17 cellular contexts compared by ENCODE assay signal in genomic region chr2:235747001-235747867, GRCh38.
DNase-seq lines count a peak whose midpoint lies in the region; ATAC-seq and TF ChIP-seq lines count a peak whose summit lies in the region.
"Had no signal": no experiment of that assay in that cellular context is flagged by ENCODE, and none has a peak within 500 bp of the region (broad histone marks: within the 10 kb centered on the region; RNA-seq: fewer than 3 reads in every experiment).

No MANE protein-coding gene starts in this region.

- H3K9me1 ChIP-seq in IMR-90 (ENCODE audit: insufficient read depth, low read length) = 0 out of 2 replicates have a peak, but pooled peaks cover 4% of the 10 kb centered on the region

- H3K9ac ChIP-seq in IMR-90 (ENCODE audit: low read depth, low read length) (no peak overlapping the region), mammary epithelial cell (ENCODE audit: insufficient read depth, low read length) (no peak overlapping the region)
- H3K9ac ChIP-seq: GM23248 had no signal

- H3K14ac ChIP-seq in IMR-90 (replicated peaks; ENCODE audit: low read depth, low read length) = no peak overlapping the region

- POLR2A ChIA-PET in IMR-90 (lab: Charles Lee; ENCODE audit: unreplicated experiment) = no interaction called here

- CTCF ChIA-PET in IMR-90 (lab: Yijun Ruan, JAX) = interaction anchor here (1.2 to 1.3 kb wide), 7 partner anchors 9 to 154 kb away, joined by 3 to 9 read pairs (median 5); no protein-coding TSS in a partner anchor
- CTCF ChIA-PET in mammary epithelial cell (lab: Charles Lee; ENCODE audit: low non-redundant PET) = no interaction called here

- H3K4ac ChIP-seq in IMR-90 (ENCODE audit: low read depth, low read length) = no peak overlapping the region

- no peak overlapping the region for H4K91ac ChIP-seq in IMR-90 (ENCODE audit: insufficient read depth, low read depth, low read length)

- H2BK5ac ChIP-seq in IMR-90 (ENCODE audit: low read depth, low read length, poor library complexity, severe bottlenecking) = no peak overlapping the region

- H3K18ac ChIP-seq in IMR-90 (ENCODE audit: low read depth, low read length) = no peak overlapping the region

- H3K56ac ChIP-seq in IMR-90 (ENCODE audit: extremely low read depth, insufficient read depth, low read length) = no peak overlapping the region

- TF ChIP-seq POLR2A in IMR-90 (IDR thresholded peaks at IDR 0.05; ENCODE audit: low read depth, low read length) = no peak
- no peak for TF ChIP-seq POLR2A in sigmoid colon (IDR thresholded peaks at IDR 0.05)

- BruUV-seq in IMR-90 (replicated peaks; lab: Mats Ljungman, UMichigan) (no TSS peak), mammary epithelial cell (replicated peaks; lab: Mats Ljungman, UMichigan) (no TSS peak)

- H3K36me3 ChIP-seq in IMR-90 (ENCODE audit: control insufficient read depth, insufficient read depth, low read length) = peaks cover 8% of the 10 kb centered on the region
- no peaks in the 10 kb centered on the region for H3K36me3 ChIP-seq in mammary epithelial cell (ENCODE audit: insufficient read depth, low read length)
- H3K36me3 ChIP-seq in sigmoid colon = peaks cover 0 to 29% (median 3%) of the 10 kb centered on the region in 4 donors
- H3K36me3 ChIP-seq: colonic mucosa had no signal

- H4K8ac ChIP-seq in IMR-90 (ENCODE audit: low read depth in 2 of 2, low read length in 2 of 2) = no peak overlapping the region

- no peak overlapping the region for H3K27ac ChIP-seq in IMR-90 (ENCODE audit: insufficient read depth, low read length)
- no peak overlapping the region for H3K27ac ChIP-seq in mammary epithelial cell (ENCODE audit: insufficient read depth, low read depth, low read length)
- H3K27ac ChIP-seq in sigmoid colon = peak overlapping the region; percentile 55 to 83 (median 65)
- no peak overlapping the region for H3K27ac ChIP-seq in caudate nucleus (ENCODE audit: low read depth, low read length)
- H3K27ac ChIP-seq: colonic mucosa, epithelial cell of prostate, GM23248, HL-60, pancreas, testis had no signal

- peak overlapping the region; percentile 22 for H2AK9ac ChIP-seq in IMR-90 (replicated peaks; ENCODE audit: low read depth, low read length, poor library complexity)

- H2BK20ac ChIP-seq in IMR-90 (ENCODE audit: low read depth, low read length) = no peak overlapping the region

- H2AK5ac ChIP-seq in IMR-90 (ENCODE audit: low read depth, low read length) = 0 out of 2 replicates have a peak overlapping the region, but pooled peaks have one; percentile 12

- H3K4me3 ChIP-seq in IMR-90 (ENCODE audit: insufficient read depth, low read depth, low read length) (no peak overlapping the region), mammary epithelial cell (replicated peaks in 1 of 3; ENCODE audit: insufficient read depth in 1 of 3, low read depth in 2 of 3, low read length in 3 of 3) (no peak overlapping the region), sigmoid colon (no peak overlapping the region)
- H3K4me3 ChIP-seq: colonic mucosa, GM23248, pancreas, testis had no signal

- 86% methylated on average over 14 of the region's 24 CpGs; no CpG with 5 or more reads in 1 of the 2 experiments for WGBS in IMR-90 (ENCODE audit: extremely low coverage in 2 of 2, insufficient read length in 1 of 2), 2 experiments
- WGBS in mammary epithelial cell (ENCODE audit: low coverage, missing lambda C conversion rate) = 57% methylated on average over 23 of the region's 24 CpGs
- 77 to 83% methylated on average over 24 of the region's 24 CpGs for WGBS in sigmoid colon, 2 donors

- H3K23ac ChIP-seq in IMR-90 (ENCODE audit: low read depth, low read length) = no peak overlapping the region

- DNase-seq in IMR-90 (no peak), mammary epithelial cell (no peak), left colon (no peak), sigmoid colon (no peak), NCI-H1417 (lab: John Stamatoyannopoulos, UW) (no peak), caudate nucleus (lab: John Stamatoyannopoulos, UW) (no peak), Kasumi-1 (lab: John Stamatoyannopoulos, UW) (no peak)
- DNase-seq: effector CD8-positive, alpha-beta T cell; GF-D8; kidney; stimulated activated naive CD4-positive, alpha-beta T cell treated with Interleukin-2 at 50 U/mL for 16 hours had no signal

- H3K4me1 ChIP-seq in IMR-90 (ENCODE audit: control insufficient read depth, insufficient read depth, low read length) (peaks cover 8% of the 10 kb centered on the region), mammary epithelial cell (ENCODE audit: insufficient read depth, low read length) (peaks cover 18% of the 10 kb centered on the region), sigmoid colon (peaks cover 0 to 49% (median 41%) of the 10 kb centered on the region in 4 donors)
- H3K4me1 ChIP-seq: colonic mucosa, pancreas, testis had no signal

- in situ Hi-C loops in IMR-90 (cut with MboI; ENCODE audit: low sequenced_read_pairs) = loop anchor here (5.0 kb wide), 1 partner anchor 610 kb away; no protein-coding TSS in a partner anchor
- in situ Hi-C loops in mammary epithelial cell (cut with MboI; ENCODE audit: low sequenced_read_pairs in 2 of 2) = loop anchor here (5.0 to 10.0 kb wide), 4 partner anchors 145 to 615 kb away; no protein-coding TSS in a partner anchor

- H2BK120ac ChIP-seq in IMR-90 (ENCODE audit: low read depth, low read length) = no peak overlapping the region

- H3K4me2 ChIP-seq in IMR-90 (ENCODE audit: low read depth, low read length) (no peak overlapping the region), mammary epithelial cell (ENCODE audit: insufficient read depth, low read depth, low read length) (peak overlapping the region; percentile 43)

- no peak for TF ChIP-seq EP300 in sigmoid colon (IDR thresholded peaks at IDR 0.05)

- no peaks in the 10 kb centered on the region for H3K79me1 ChIP-seq in IMR-90 (ENCODE audit: low read depth in 1 of 2, low read length in 2 of 2)

- H4K20me1 ChIP-seq in IMR-90 (ENCODE audit: insufficient read depth, low read length) (peaks cover 4% of the 10 kb centered on the region; the same call in 1 of the 2 replicates), mammary epithelial cell (ENCODE audit: insufficient read depth, low read length) (no peaks in the 10 kb centered on the region)

- TF ChIP-seq RAD21 in IMR-90 (IDR thresholded peaks at IDR 0.05; ENCODE audit: low read length) = no peak

- H2AFZ ChIP-seq in IMR-90 (replicated peaks; ENCODE audit: low read length, poor library complexity) (no peak overlapping the region), mammary epithelial cell (ENCODE audit: low read depth, low read length) (peak overlapping the region; percentile 14)
- H2AFZ ChIP-seq: GM23248 had no signal

- TF ChIP-seq CTCF in IMR-90 (conservative IDR thresholded peaks at IDR 0.05; ENCODE audit: low read depth, low read length) (no peak), mammary epithelial cell (conservative IDR thresholded peaks at IDR 0.05 in 1 of 2, IDR thresholded peaks at IDR 0.05 in 1 of 2; ENCODE audit: extremely low read depth in 1 of 2, insufficient read depth in 1 of 2, low read depth in 1 of 2, low read length in 2 of 2) (no peak), sigmoid colon (IDR thresholded peaks at IDR 0.05) (no peak)

- H2BK15ac ChIP-seq in IMR-90 (ENCODE audit: low read depth, low read length) = no peak overlapping the region

- no peaks in the 10 kb centered on the region for H3K79me2 ChIP-seq in mammary epithelial cell (ENCODE audit: insufficient read depth, low read length)

- dilution Hi-C loops in IMR-90 (cut with HindIII; ENCODE audit: low sequenced_read_pairs, unreplicated experiment) = loop anchor here (25.0 kb wide), 1 partner anchor 610 kb away; no protein-coding TSS in a partner anchor
- dilution Hi-C loops in mammary epithelial cell (cut with HindIII; ENCODE audit: low sequenced_read_pairs) = no loop called here

- H3K9me3 ChIP-seq in IMR-90 (ENCODE audit: control insufficient read depth, insufficient read depth, low read length) = no peaks in the 10 kb centered on the region
- H3K9me3 ChIP-seq in mammary epithelial cell (replicated peaks; ENCODE audit: insufficient read depth, low read length) = no peaks in the 10 kb centered on the region
- H3K9me3 ChIP-seq in sigmoid colon = no peaks in the 10 kb centered on the region
- H3K9me3 ChIP-seq: colonic mucosa, pancreas, testis had no signal

- ATAC-seq in IMR-90 (ENCODE audit: low read depth) = no peak
- ATAC-seq in left colon = peak; percentile 12

- intact Hi-C loops in IMR-90 (cut with micrococcal nuclease) (loop anchor here (10.0 kb wide), 1 partner anchor 482 kb away; no protein-coding TSS in a partner anchor), mammary epithelial cell (cut with micrococcal nuclease) (loop anchor here (2.0 to 10.0 kb wide), 3 partner anchors 80 to 312 kb away; no protein-coding TSS in a partner anchor), left colon (cut with DNase I, micrococcal nuclease) (loop anchor here (5.0 to 10.0 kb wide), 3 partner anchors 72 to 612 kb away; no protein-coding TSS in a partner anchor), sigmoid colon (cut with DNase I) (loop anchor here (2.0 to 10.0 kb wide), 5 partner anchors 74 to 1202 kb away; partner anchors contain the start of gene AGAP1)

- H4K5ac ChIP-seq in IMR-90 (ENCODE audit: low read depth, low read length) = no peak overlapping the region

- H3K27me3 ChIP-seq in IMR-90 (ENCODE audit: control insufficient read depth, insufficient read depth, low read length) (no peaks in the 10 kb centered on the region), mammary epithelial cell (ENCODE audit: insufficient read depth, low read length) (no peaks in the 10 kb centered on the region), sigmoid colon (no peaks in the 10 kb centered on the region)
- H3K27me3 ChIP-seq: colonic mucosa, pancreas, testis had no signal

TF ChIP-seq in IMR-90, 13 proteins besides CTCF, POLR2A, EP300 and RAD21 (continues in another document):
- TF ChIP-seq BHLHE40 (IDR thresholded peaks at IDR 0.05; ENCODE audit: low read depth, low read length) (no peak), CEBPB (IDR thresholded peaks at IDR 0.05; ENCODE audit: low read depth, low read length) (no peak), ELK1 (IDR thresholded peaks at IDR 0.05; ENCODE audit: borderline replicate concordance, low read depth, low read length) (no peak), MAZ (IDR thresholded peaks at IDR 0.05; ENCODE audit: borderline replicate concordance, low read depth, low read length) (no peak)

Comparison
In these comparisons a context has a peak if more than half of its experiments do, and no peak if none do; other contexts are left out.
1. H3K27ac ChIP-seq: peak in sigmoid colon (4 of 4); none in IMR-90 (single experiment), mammary epithelial cell (single experiment) and caudate nucleus (single experiment).